ENCODE assay signal across 1 cellular context in the genomic region with DNA sequence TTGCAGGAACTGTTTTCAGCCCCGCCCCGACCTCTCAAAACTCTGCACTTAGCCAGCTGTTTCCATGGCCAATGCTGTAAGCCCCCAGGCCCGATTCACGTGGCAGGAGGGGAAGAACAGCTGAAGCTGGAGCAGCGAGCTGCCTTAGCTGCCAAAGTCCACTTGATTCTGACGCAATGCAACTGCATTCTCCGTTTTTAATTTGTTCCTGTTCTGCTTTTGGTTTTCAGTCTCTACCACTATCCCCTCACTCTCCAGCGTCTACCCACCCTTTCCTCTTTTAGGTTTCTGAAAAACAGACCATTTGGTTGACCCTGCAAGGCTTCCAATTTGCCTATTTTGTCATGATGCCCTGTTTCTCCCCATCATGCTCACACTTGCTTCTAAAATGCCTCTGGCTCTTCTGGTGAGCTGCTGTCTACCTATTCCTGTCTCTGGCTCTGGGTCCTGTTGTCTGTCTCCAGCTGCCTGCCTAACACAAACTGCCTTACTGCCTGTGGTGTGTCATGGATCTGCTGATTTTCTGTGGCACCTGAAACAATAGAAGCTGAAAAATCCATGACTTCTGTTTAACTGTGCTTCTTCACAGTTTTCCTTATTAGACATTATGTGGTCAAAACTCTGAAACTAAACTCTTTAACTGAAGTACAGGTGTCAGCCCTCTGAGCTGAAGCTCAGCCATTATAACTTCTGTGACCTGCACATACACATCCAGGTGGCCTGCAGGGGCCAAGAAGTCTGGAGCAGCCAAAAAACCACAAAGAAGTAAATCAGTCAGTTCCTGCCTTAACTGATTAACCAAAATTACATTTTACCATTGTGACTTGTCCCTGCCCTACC.
TF ChIP-seq lines count a peak whose summit lies in the region.

No MANE protein-coding gene starts in this region.

TF ChIP-seq in GM12878, 131 proteins besides CTCF, POLR2A, EP300 and RAD21 (continued from another document and continues in another):
- TF ChIP-seq HDGF (IDR thresholded peaks at IDR 0.05): no peak
- no peak for TF ChIP-seq CEBPB (IDR thresholded peaks at IDR 0.05; ENCODE audit: borderline replicate concordance in 1 of 2, low read depth in 2 of 2, low read length in 2 of 2)
- TF ChIP-seq, protein P1, sequence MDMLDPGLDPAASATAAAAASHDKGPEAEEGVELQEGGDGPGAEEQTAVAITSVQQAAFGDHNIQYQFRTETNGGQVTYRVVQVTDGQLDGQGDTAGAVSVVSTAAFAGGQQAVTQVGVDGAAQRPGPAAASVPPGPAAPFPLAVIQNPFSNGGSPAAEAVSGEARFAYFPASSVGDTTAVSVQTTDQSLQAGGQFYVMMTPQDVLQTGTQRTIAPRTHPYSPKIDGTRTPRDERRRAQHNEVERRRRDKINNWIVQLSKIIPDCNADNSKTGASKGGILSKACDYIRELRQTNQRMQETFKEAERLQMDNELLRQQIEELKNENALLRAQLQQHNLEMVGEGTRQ (IDR thresholded peaks at IDR 0.05; ENCODE audit: borderline replicate concordance, low read depth, low read length): no peak
- 0 out of 2 replicates have a peak, but pooled peaks have one; percentile 43 for TF ChIP-seq BMI1 (IDR thresholded peaks at IDR 0.05; ENCODE audit: borderline replicate concordance)
- no peak for TF ChIP-seq ELK1 (IDR thresholded peaks at IDR 0.05; ENCODE audit: low read depth, low read length)
- peak; percentile 51; the same call in 1 of the 2 replicates for TF ChIP-seq CREB1 (IDR thresholded peaks at IDR 0.05; ENCODE audit: low read depth)
- no peak for TF ChIP-seq JUNB (IDR thresholded peaks at IDR 0.05)
- no peak for TF ChIP-seq E2F8 (IDR thresholded peaks at IDR 0.05; ENCODE audit: low read depth, partially characterized antibody)
- TF ChIP-seq SUZ12 (IDR thresholded peaks at IDR 0.05; ENCODE audit: unreplicated experiment): no peak
- TF ChIP-seq SMARCA5 (IDR thresholded peaks at IDR 0.05): peak; percentile 40; the same call in 1 of the 2 replicates
- no peak for TF ChIP-seq ZNF274 (IDR thresholded peaks at IDR 0.05; ENCODE audit: insufficient read depth, insufficient read length)
- TF ChIP-seq RBBP5 (conservative IDR thresholded peaks at IDR 0.05): no peak
- no peak for TF ChIP-seq MXI1 (IDR thresholded peaks at IDR 0.05; ENCODE audit: low read depth, low read length)
- TF ChIP-seq SIN3A (IDR thresholded peaks at IDR 0.05; ENCODE audit: low read depth, low read length): no peak
- no peak for TF ChIP-seq JUND (IDR thresholded peaks at IDR 0.05; ENCODE audit: low read depth, low read length)
- peak; percentile 78; the same call in 1 of the 2 replicates for TF ChIP-seq TCF12 (IDR thresholded peaks at IDR 0.05; ENCODE audit: low read depth, low read length)
- TF ChIP-seq POU2F2 (IDR thresholded peaks at IDR 0.05; ENCODE audit: borderline replicate concordance, low read depth, low read length): peak; percentile 65; the same call in 1 of the 3 replicates
- no peak for TF ChIP-seq ZNF207 (IDR thresholded peaks at IDR 0.05; ENCODE audit: borderline replicate concordance)
- no peak for TF ChIP-seq WRNIP1 (IDR thresholded peaks at IDR 0.05; ENCODE audit: borderline replicate concordance, low read depth, low read length)
- TF ChIP-seq BCL11A (IDR thresholded peaks at IDR 0.05; ENCODE audit: low read depth, low read length): peak; percentile 55; the same call in 1 of the 2 replicates
- TF ChIP-seq TCF7 (IDR thresholded peaks at IDR 0.05; ENCODE audit: borderline replicate concordance): no peak
- TF ChIP-seq SREBF2 (IDR thresholded peaks at IDR 0.05; ENCODE audit: low read length): no peak
- no peak for TF ChIP-seq HDAC6 (IDR thresholded peaks at IDR 0.05; ENCODE audit: unreplicated experiment)
- TF ChIP-seq NFIC (IDR thresholded peaks at IDR 0.05; ENCODE audit: low read depth, low read length): peak; percentile 38
- no peak for TF ChIP-seq SMAD1 (IDR thresholded peaks at IDR 0.05; ENCODE audit: low read depth, partially characterized antibody)
- TF ChIP-seq NFYA (IDR thresholded peaks at IDR 0.05; ENCODE audit: borderline replicate concordance, low read depth, low read length): no peak
- TF ChIP-seq ZNF217 (IDR thresholded peaks at IDR 0.05): no peak
- no peak for TF ChIP-seq FOXM1 (IDR thresholded peaks at IDR 0.05; ENCODE audit: low read depth, low read length)
- TF ChIP-seq IKZF1 (conservative IDR thresholded peaks at IDR 0.05): peak; percentile 78
- TF ChIP-seq NFXL1 (IDR thresholded peaks at IDR 0.05; ENCODE audit: borderline replicate concordance): no peak
- TF ChIP-seq STAT1 (conservative IDR thresholded peaks at IDR 0.05): no peak
- TF ChIP-seq, protein P2, sequence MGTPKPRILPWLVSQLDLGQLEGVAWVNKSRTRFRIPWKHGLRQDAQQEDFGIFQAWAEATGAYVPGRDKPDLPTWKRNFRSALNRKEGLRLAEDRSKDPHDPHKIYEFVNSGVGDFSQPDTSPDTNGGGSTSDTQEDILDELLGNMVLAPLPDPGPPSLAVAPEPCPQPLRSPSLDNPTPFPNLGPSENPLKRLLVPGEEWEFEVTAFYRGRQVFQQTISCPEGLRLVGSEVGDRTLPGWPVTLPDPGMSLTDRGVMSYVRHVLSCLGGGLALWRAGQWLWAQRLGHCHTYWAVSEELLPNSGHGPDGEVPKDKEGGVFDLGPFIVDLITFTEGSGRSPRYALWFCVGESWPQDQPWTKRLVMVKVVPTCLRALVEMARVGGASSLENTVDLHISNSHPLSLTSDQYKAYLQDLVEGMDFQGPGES (IDR thresholded peaks at IDR 0.05): no peak
- TF ChIP-seq ZNF384 (IDR thresholded peaks at IDR 0.05; ENCODE audit: borderline replicate concordance, low read depth, low read length): no peak
- no peak for TF ChIP-seq STAT3 (IDR thresholded peaks at IDR 0.05; ENCODE audit: low read depth, low read length)
- TF ChIP-seq NR2C2 (IDR thresholded peaks at IDR 0.05; ENCODE audit: borderline replicate concordance, control insufficient read depth, insufficient read length, low read depth): no peak
- no peak for TF ChIP-seq YY1 (IDR thresholded peaks at IDR 0.05; ENCODE audit: low read depth, low read length)
- TF ChIP-seq BHLHE40 (IDR thresholded peaks at IDR 0.05; ENCODE audit: borderline replicate concordance in 1 of 2, low read depth in 2 of 2, low read length in 1 of 2): peak; percentile 84 to 92
- no peak for TF ChIP-seq ZSCAN29 (IDR thresholded peaks at IDR 0.05)
- TF ChIP-seq SREBF1 (IDR thresholded peaks at IDR 0.05; ENCODE audit: low read length): no peak
- TF ChIP-seq IKZF2 (IDR thresholded peaks at IDR 0.05): peak; percentile 89 to 90
- TF ChIP-seq MEF2B (IDR thresholded peaks at IDR 0.05; ENCODE audit: partially characterized antibody, poor library complexity, severe bottlenecking): peak; percentile 75
- TF ChIP-seq, protein P3, sequence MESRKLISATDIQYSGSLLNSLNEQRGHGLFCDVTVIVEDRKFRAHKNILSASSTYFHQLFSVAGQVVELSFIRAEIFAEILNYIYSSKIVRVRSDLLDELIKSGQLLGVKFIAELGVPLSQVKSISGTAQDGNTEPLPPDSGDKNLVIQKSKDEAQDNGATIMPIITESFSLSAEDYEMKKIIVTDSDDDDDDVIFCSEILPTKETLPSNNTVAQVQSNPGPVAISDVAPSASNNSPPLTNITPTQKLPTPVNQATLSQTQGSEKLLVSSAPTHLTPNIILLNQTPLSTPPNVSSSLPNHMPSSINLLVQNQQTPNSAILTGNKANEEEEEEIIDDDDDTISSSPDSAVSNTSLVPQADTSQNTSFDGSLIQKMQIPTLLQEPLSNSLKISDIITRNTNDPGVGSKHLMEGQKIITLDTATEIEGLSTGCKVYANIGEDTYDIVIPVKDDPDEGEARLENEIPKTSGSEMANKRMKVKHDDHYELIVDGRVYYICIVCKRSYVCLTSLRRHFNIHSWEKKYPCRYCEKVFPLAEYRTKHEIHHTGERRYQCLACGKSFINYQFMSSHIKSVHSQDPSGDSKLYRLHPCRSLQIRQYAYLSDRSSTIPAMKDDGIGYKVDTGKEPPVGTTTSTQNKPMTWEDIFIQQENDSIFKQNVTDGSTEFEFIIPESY (IDR thresholded peaks at IDR 0.05): no peak
- TF ChIP-seq, protein P4, sequence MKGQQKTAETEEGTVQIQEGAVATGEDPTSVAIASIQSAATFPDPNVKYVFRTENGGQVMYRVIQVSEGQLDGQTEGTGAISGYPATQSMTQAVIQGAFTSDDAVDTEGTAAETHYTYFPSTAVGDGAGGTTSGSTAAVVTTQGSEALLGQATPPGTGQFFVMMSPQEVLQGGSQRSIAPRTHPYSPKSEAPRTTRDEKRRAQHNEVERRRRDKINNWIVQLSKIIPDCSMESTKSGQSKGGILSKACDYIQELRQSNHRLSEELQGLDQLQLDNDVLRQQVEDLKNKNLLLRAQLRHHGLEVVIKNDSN (IDR thresholded peaks at IDR 0.05; ENCODE audit: borderline replicate concordance, extremely low read length, insufficient read depth, low read depth, low read length): no peak
- no peak for TF ChIP-seq PAX8 (IDR thresholded peaks at IDR 0.05)
- TF ChIP-seq ZBED1 (IDR thresholded peaks at IDR 0.05; ENCODE audit: borderline replicate concordance): no peak
- peak; percentile 80 for TF ChIP-seq EED (IDR thresholded peaks at IDR 0.05; ENCODE audit: low read depth)
- TF ChIP-seq NR2C1 (IDR thresholded peaks at IDR 0.05): no peak
- TF ChIP-seq, protein P5, sequence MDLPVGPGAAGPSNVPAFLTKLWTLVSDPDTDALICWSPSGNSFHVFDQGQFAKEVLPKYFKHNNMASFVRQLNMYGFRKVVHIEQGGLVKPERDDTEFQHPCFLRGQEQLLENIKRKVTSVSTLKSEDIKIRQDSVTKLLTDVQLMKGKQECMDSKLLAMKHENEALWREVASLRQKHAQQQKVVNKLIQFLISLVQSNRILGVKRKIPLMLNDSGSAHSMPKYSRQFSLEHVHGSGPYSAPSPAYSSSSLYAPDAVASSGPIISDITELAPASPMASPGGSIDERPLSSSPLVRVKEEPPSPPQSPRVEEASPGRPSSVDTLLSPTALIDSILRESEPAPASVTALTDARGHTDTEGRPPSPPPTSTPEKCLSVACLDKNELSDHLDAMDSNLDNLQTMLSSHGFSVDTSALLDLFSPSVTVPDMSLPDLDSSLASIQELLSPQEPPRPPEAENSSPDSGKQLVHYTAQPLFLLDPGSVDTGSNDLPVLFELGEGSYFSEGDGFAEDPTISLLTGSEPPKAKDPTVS (IDR thresholded peaks at IDR 0.05; ENCODE audit: low read depth, low read length): no peak
- TF ChIP-seq MYC (IDR thresholded peaks at IDR 0.05; ENCODE audit: insufficient read depth, insufficient read length, insufficient replicate concordance, low read length, severe bottlenecking): no peak
- no peak for TF ChIP-seq MYB (IDR thresholded peaks at IDR 0.05; ENCODE audit: borderline replicate concordance, low read depth, low read length)
- peak; percentile 67 for TF ChIP-seq NR2F1 (conservative IDR thresholded peaks at IDR 0.05)
- no peak for TF ChIP-seq CHD1 (IDR thresholded peaks at IDR 0.05; ENCODE audit: low read depth, low read length)
- TF ChIP-seq, protein P6, sequence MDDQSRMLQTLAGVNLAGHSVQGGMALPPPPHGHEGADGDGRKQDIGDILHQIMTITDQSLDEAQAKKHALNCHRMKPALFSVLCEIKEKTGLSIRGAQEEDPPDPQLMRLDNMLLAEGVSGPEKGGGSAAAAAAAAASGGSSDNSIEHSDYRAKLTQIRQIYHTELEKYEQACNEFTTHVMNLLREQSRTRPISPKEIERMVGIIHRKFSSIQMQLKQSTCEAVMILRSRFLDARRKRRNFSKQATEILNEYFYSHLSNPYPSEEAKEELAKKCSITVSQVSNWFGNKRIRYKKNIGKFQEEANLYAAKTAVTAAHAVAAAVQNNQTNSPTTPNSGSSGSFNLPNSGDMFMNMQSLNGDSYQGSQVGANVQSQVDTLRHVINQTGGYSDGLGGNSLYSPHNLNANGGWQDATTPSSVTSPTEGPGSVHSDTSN (IDR thresholded peaks at IDR 0.05; ENCODE audit: insufficient replicate concordance, low read depth, low read length): no peak
